In the genomic region with DNA sequence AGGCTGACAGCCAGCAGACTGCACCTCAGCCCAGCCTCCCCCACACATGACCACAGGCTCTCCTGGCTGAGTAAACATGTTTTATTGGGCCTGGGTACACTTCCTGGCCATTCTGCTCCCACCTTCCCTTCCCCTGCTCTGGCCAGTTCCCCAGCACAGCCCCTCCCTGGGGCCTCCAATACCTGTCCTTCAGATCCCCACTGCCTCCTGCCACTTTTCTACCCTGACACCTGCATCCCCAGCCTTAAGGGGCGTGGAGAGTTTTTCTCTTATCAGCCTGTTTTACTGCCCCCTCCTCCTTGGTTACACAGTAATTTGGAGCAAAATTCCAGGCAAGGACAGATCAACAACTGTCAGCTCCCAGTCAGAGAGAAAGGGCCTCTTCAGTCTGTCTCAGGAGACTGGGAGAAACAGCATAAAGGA, we compare ENCODE assay signal across 22 cellular contexts. TPM values are rescaled to one million over a fixed set of nuclear protein-coding genes. Genes with fewer than 3 reads are reported as not detected.
DNase-seq lines count a peak whose midpoint lies in the region; ATAC-seq and TF ChIP-seq lines count a peak whose summit lies in the region.
"Had no signal": no experiment of that assay in that cellular context is flagged by ENCODE, and none has a peak within 500 bp of the region (broad histone marks: within the 10 kb centered on the region; RNA-seq: fewer than 3 reads in every experiment).

Gene ISX (plus strand): TSS at position 363 of the 423 bp plus-strand sequence. CDS start 930 bp downstream, outside the sequence.

- H4K91ac ChIP-seq in IMR-90 (ENCODE audit: insufficient read depth, low read depth, low read length), result no peak within 1 kb of the TSS

- intact Hi-C loops in IMR-90 (cut with micrococcal nuclease), result no loop called here
- intact Hi-C loops in mucosa of descending colon (cut with DNase I, micrococcal nuclease), result no loop called here
- intact Hi-C loops in MCF 10A (cut with micrococcal nuclease), result no loop called here

- H3K9me1 ChIP-seq in IMR-90 (ENCODE audit: insufficient read depth, low read length), result no peaks in the 10 kb centered on the region

- WGBS in IMR-90 (ENCODE audit: extremely low coverage in 2 of 2, insufficient read length in 1 of 2), 2 experiments, result no CpG with 5 or more reads among the region's 1 CpG

- no peak within 1 kb of the TSS for H2AK5ac ChIP-seq in IMR-90 (ENCODE audit: low read depth, low read length)

- H2BK20ac ChIP-seq in IMR-90 (ENCODE audit: low read depth, low read length), result no peak within 1 kb of the TSS

- H3K36me3 Mint-ChIP-seq in MCF 10A (ENCODE audit: insufficient read depth, unreplicated experiment), result no peaks in the 10 kb centered on the region

- no peak for TF ChIP-seq POLR2A in IMR-90 (IDR thresholded peaks at IDR 0.05; ENCODE audit: low read depth, low read length)
- TF ChIP-seq POLR2A in Peyer's patch (IDR thresholded peaks at IDR 0.05), result peak; percentile 35 to 63

- H4K5ac ChIP-seq in IMR-90 (ENCODE audit: low read depth, low read length), result no peak within 1 kb of the TSS

- in situ Hi-C loops in IMR-90 (cut with MboI; ENCODE audit: low sequenced_read_pairs), result no loop called here

- H3K4ac ChIP-seq in IMR-90 (ENCODE audit: low read depth, low read length), result no peak within 1 kb of the TSS

- no peaks in the 10 kb centered on the region for H3K79me1 ChIP-seq in IMR-90 (ENCODE audit: low read depth in 1 of 2, low read length in 2 of 2)

- peaks cover 40% of the 10 kb centered on the region for H3K9me3 Mint-ChIP-seq in MCF 10A (ENCODE audit: unreplicated experiment)

- no peak within 1 kb of the TSS for H2AK9ac ChIP-seq in IMR-90 (replicated peaks; ENCODE audit: low read depth, low read length, poor library complexity)

- no peak within 1 kb of the TSS for H3K4me3 ChIP-seq in IMR-90 (ENCODE audit: insufficient read depth, low read depth, low read length)
- H3K4me3 ChIP-seq in Peyer's patch, result peak within 1 kb of the TSS in 3 of 4 donors; percentile 39 to 71 (median 55)
- H3K4me3 ChIP-seq in mucosa of descending colon, result peak within 1 kb of the TSS; percentile 27
- H3K4me3 ChIP-seq: A549, breast epithelium, coronary artery, SJCRH30 had no signal

- peak within 1 kb of the TSS; percentile 33 for H2AFZ ChIP-seq in IMR-90 (replicated peaks; ENCODE audit: low read length, poor library complexity)

- H3K27ac ChIP-seq in C4-2B, result peak within 1 kb of the TSS; percentile 84
- H3K27ac ChIP-seq in IMR-90 (ENCODE audit: insufficient read depth, low read length), result no peak within 1 kb of the TSS
- H3K27ac ChIP-seq in Peyer's patch, result peak within 1 kb of the TSS in 3 of 4 donors; percentile 70 to 77 (median 76)
- H3K27ac ChIP-seq: A549, breast epithelium, coronary artery, SJCRH30 had no signal

- H2BK120ac ChIP-seq in IMR-90 (ENCODE audit: low read depth, low read length), result no peak within 1 kb of the TSS

- no peak within 1 kb of the TSS for H3K4me3 Mint-ChIP-seq in MCF 10A (ENCODE audit: unreplicated experiment)

- dilution Hi-C loops in IMR-90 (cut with HindIII; ENCODE audit: low sequenced_read_pairs, unreplicated experiment), result no loop called here

- H3K27me3 ChIP-seq in IMR-90 (ENCODE audit: control insufficient read depth, insufficient read depth, low read length), result no peaks in the 10 kb centered on the region
- no peaks in the 10 kb centered on the region for H3K27me3 ChIP-seq in Peyer's patch
- H3K27me3 ChIP-seq: breast epithelium, SJCRH30 had no signal

- TF ChIP-seq RAD21 in IMR-90 (IDR thresholded peaks at IDR 0.05; ENCODE audit: low read length), result no peak

- H3K4me1 ChIP-seq in IMR-90 (ENCODE audit: control insufficient read depth, insufficient read depth, low read length) (no peaks in the 10 kb centered on the region), Peyer's patch (peaks cover 0 to 5% (median 0%) of the 10 kb centered on the region in 4 donors), mucosa of descending colon (ENCODE audit: low read depth) (peaks cover 8% of the 10 kb centered on the region)
- H3K4me1 ChIP-seq: A549, breast epithelium, SJCRH30 had no signal

- DNase-seq in IMR-90 (no peak), Peyer's patch (peak in 2 of 3 donors; percentile 67 to 68), mucosa of descending colon (peak; percentile 78 to 80 (median 79)), NCI-H2196 treated with DMSO at 0.1 percent for 48 hours (lab: John Stamatoyannopoulos, UW; ENCODE audit: unreplicated experiment) (no peak), MCF 10A (ENCODE audit: unreplicated experiment) (no peak)
- no peak for DNase-seq in stimulated activated naive CD8-positive, alpha-beta T cell treated with anti-CD3 and anti-CD28 coated beads, Interleukin-15, Interleukin-2, amounts not matched to agents 100 U/mL and 50 U/mL, for 24 hours
- DNase-seq: activated effector memory CD4-positive, alpha-beta T cell treated with Interleukin-2 at 50 U/mL for 16 hours; Kasumi-1; NCI-H2171; NCI-H748 treated with DMSO at 0.1 percent for 48 hours; SJCRH30 had no signal

- H3K18ac ChIP-seq in IMR-90 (ENCODE audit: low read depth, low read length), result no peak within 1 kb of the TSS

- no peaks in the 10 kb centered on the region for H3K4me1 Mint-ChIP-seq in MCF 10A (ENCODE audit: insufficient read depth, unreplicated experiment)

- H4K8ac ChIP-seq in IMR-90 (ENCODE audit: low read depth in 2 of 2, low read length in 2 of 2), result no peak within 1 kb of the TSS

- peaks cover 15% of the 10 kb centered on the region; the same call in 1 of the 2 replicates for H3K9me3 ChIP-seq in IMR-90 (ENCODE audit: control insufficient read depth, insufficient read depth, low read length)
- H3K9me3 ChIP-seq in Peyer's patch, result no peaks in the 10 kb centered on the region
- no peaks in the 10 kb centered on the region for H3K9me3 ChIP-seq in mucosa of descending colon
- H3K9me3 ChIP-seq: A549, breast epithelium, SJCRH30 had no signal

- TF ChIP-seq CTCF in C4-2B (conservative IDR thresholded peaks at IDR 0.05) (no peak), IMR-90 (conservative IDR thresholded peaks at IDR 0.05; ENCODE audit: low read depth, low read length) (no peak), Peyer's patch (IDR thresholded peaks at IDR 0.05) (no peak), mucosa of descending colon (IDR thresholded peaks at IDR 0.05) (no peak), MCF 10A (IDR thresholded peaks at IDR 0.05; ENCODE audit: unreplicated experiment) (no peak)

- no peak within 1 kb of the TSS for H2BK5ac ChIP-seq in IMR-90 (ENCODE audit: low read depth, low read length, poor library complexity, severe bottlenecking)

- H3K4me2 ChIP-seq in IMR-90 (ENCODE audit: low read depth, low read length), result no peak within 1 kb of the TSS
- H3K4me2 ChIP-seq: A549 had no signal

- no peak within 1 kb of the TSS for H3K27ac Mint-ChIP-seq in MCF 10A (ENCODE audit: low read depth, unreplicated experiment)

- no peak within 1 kb of the TSS for H3K9ac ChIP-seq in IMR-90 (ENCODE audit: low read depth, low read length)

- no peak within 1 kb of the TSS for H3K56ac ChIP-seq in IMR-90 (ENCODE audit: extremely low read depth, insufficient read depth, low read length)

- no peaks in the 10 kb centered on the region for H4K20me1 ChIP-seq in IMR-90 (ENCODE audit: insufficient read depth, low read length)

- no peak within 1 kb of the TSS for H3K14ac ChIP-seq in IMR-90 (replicated peaks; ENCODE audit: low read depth, low read length)

- POLR2A ChIA-PET in IMR-90 (lab: Charles Lee; ENCODE audit: unreplicated experiment) (no interaction called here), MCF 10A (lab: Yijun Ruan, JAX) (no interaction called here)

- H3K36me3 ChIP-seq in IMR-90 (ENCODE audit: control insufficient read depth, insufficient read depth, low read length) (no peaks in the 10 kb centered on the region), Peyer's patch (no peaks in the 10 kb centered on the region), mucosa of descending colon (ENCODE audit: low read depth) (no peaks in the 10 kb centered on the region)
- H3K36me3 ChIP-seq: breast epithelium, SJCRH30 had no signal

- CTCF ChIA-PET in IMR-90 (lab: Yijun Ruan, JAX) (no interaction called here), MCF 10A (lab: Yijun Ruan, JAX) (no interaction called here)

- BruUV-seq in IMR-90 (replicated peaks; lab: Mats Ljungman, UMichigan) (no TSS peak), MCF 10A (replicated peaks; lab: Mats Ljungman, UMichigan) (no TSS peak)

- no peak within 1 kb of the TSS for H3K23ac ChIP-seq in IMR-90 (ENCODE audit: low read depth, low read length)

- no peak within 1 kb of the TSS for H2BK15ac ChIP-seq in IMR-90 (ENCODE audit: low read depth, low read length)

- H3K27me3 Mint-ChIP-seq in MCF 10A (ENCODE audit: insufficient read depth, unreplicated experiment), result no peaks in the 10 kb centered on the region

- no peak for ATAC-seq in IMR-90 (ENCODE audit: low read depth)
- peak; percentile 84 for ATAC-seq in mucosa of descending colon
- ATAC-seq in GM18868 (IDR thresholded peaks at IDR 0.05; ENCODE audit: unreplicated experiment), result no peak
- ATAC-seq in stimulated activated naive CD8-positive, alpha-beta T cell treated with anti-CD3 and anti-CD28 coated beads, Interleukin-15, Interleukin-2, amounts not matched to agents 100 U/mL and 50 U/mL, for 24 hours, result no peak
- ATAC-seq: A549, left lobe of liver had no signal

TF ChIP-seq in IMR-90, 13 proteins besides CTCF, POLR2A, EP300 and RAD21 (continues in another document):
- TF ChIP-seq, protein P1, sequence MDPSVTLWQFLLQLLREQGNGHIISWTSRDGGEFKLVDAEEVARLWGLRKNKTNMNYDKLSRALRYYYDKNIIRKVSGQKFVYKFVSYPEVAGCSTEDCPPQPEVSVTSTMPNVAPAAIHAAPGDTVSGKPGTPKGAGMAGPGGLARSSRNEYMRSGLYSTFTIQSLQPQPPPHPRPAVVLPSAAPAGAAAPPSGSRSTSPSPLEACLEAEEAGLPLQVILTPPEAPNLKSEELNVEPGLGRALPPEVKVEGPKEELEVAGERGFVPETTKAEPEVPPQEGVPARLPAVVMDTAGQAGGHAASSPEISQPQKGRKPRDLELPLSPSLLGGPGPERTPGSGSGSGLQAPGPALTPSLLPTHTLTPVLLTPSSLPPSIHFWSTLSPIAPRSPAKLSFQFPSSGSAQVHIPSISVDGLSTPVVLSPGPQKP (IDR thresholded peaks at IDR 0.05; ENCODE audit: borderline replicate concordance, low read depth, low read length), result no peak
- TF ChIP-seq RFX5 (IDR thresholded peaks at IDR 0.05; ENCODE audit: low read depth, low read length), result no peak
- no peak for TF ChIP-seq BHLHE40 (IDR thresholded peaks at IDR 0.05; ENCODE audit: low read depth, low read length)
- TF ChIP-seq MXI1 (IDR thresholded peaks at IDR 0.05; ENCODE audit: borderline replicate concordance, low read depth, low read length), result no peak
- TF ChIP-seq SMC3 (IDR thresholded peaks at IDR 0.05; ENCODE audit: low read depth, low read length), result no peak
- no peak for TF ChIP-seq FOS (IDR thresholded peaks at IDR 0.05; ENCODE audit: low read depth, low read length)
- TF ChIP-seq CEBPB (IDR thresholded peaks at IDR 0.05; ENCODE audit: low read depth, low read length), result no peak

RNA-seq across cellular contexts. Expression of gene ISX, which starts in this region (rescaled TPM):
- total RNA-seq in IMR-90 (2012; rRNA removed) (not detected in 2 replicates), Peyer's patch (100 to 1,000 TPM in 2 of 4 donors, 10 to 100 TPM in 2; 26.4 to 187 (median 115) TPM), mucosa of descending colon (100 to 1,000 TPM in 1 of 3 donors, 10 to 100 TPM in 2; 35.3 to 104 (median 50.3) TPM), MCF 10A (2022) (not detected in 2 replicates)
- not detected in 2 replicates for polyA plus RNA-seq in IMR-90 (2012; rRNA removed)
- polyA plus RNA-seq in IMR-90 (2012; cell fraction: cytosol; rRNA removed), result not detected in 2 replicates
- polyA plus RNA-seq in IMR-90 (2012; cell fraction: nucleus; rRNA removed; ENCODE audit: low replicate concordance), result not detected in 2 replicates
- total RNA-seq: H4; left lobe of liver; mononuclear cell; SJCRH30; T-helper 1 cell treated with Interleukin-12 subunit alpha and Interleukin-12 subunit beta and Interleukin-4 antibody, amounts not matched to agents 30 ng/mL and 1 ng/mL, for 36 hours; temporal lobe had no signal
- polyA plus RNA-seq: A549, BJ had no signal

Comparison
In these comparisons a context has a peak if more than half of its experiments do, and no peak if none do; other contexts are left out.
1. RNA of gene ISX (total RNA-seq): 26.4 to 187 TPM in Peyer's patch and 35.3 to 104 TPM in mucosa of descending colon; not detected in IMR-90 and not detected in MCF 10A; every median in the first group is over 10 times any median in the second.
2. DNase-seq: peak in Peyer's patch (2 of 3) and mucosa of descending colon (3 of 3); none in IMR-90 (single experiment), NCI-H2196 treated with DMSO at 0.1 percent for 48 hours (single experiment), MCF 10A (single experiment) and stimulated activated naive CD8-positive, alpha-beta T cell treated with anti-CD3 and anti-CD28 coated beads, Interleukin-15, Interleukin-2, amounts not matched to agents 100 U/mL and 50 U/mL, for 24 hours (single experiment).